In genomic region chr2:62554440-62554839, GRCh38 we compare ENCODE assay signal across 19 cellular contexts. TPM values are rescaled to one million over a fixed set of nuclear protein-coding genes. Genes with fewer than 3 reads are reported as not detected.
DNase-seq lines count a peak whose midpoint lies in the region; ATAC-seq, FAIRE-seq and TF ChIP-seq lines count a peak whose summit lies in the region.
"Had no signal": no experiment of that assay in that cellular context is flagged by ENCODE, and none has a peak within 500 bp of the region (broad histone marks: within the 10 kb centered on the region; RNA-seq: fewer than 3 reads in every experiment).

No MANE protein-coding gene starts in this region.

- TF ChIP-seq POLR2A in HepG2 (IDR thresholded peaks at IDR 0.05; ENCODE audit: insufficient read depth in 1 of 2, low read depth in 2 of 2, low read length in 2 of 2) = no peak
- no peak for TF ChIP-seq POLR2A in right lobe of liver (IDR thresholded peaks at IDR 0.05)
- TF ChIP-seq POLR2A in tibial nerve (IDR thresholded peaks at IDR 0.05) = no peak

- H3K79me2 ChIP-seq in HepG2 (ENCODE audit: insufficient read depth, low read length) = no peaks in the 10 kb centered on the region

- H4K20me1 ChIP-seq in HepG2 (ENCODE audit: insufficient read depth, low read length) = no peaks in the 10 kb centered on the region

- no peak for TF ChIP-seq EP300 in HepG2 (IDR thresholded peaks at IDR 0.05; ENCODE audit: low read depth in 2 of 2, low read length in 2 of 2)
- no peak for TF ChIP-seq EP300 in HepG2 (CRISPR knock-in tag; IDR thresholded peaks at IDR 0.05; ENCODE audit: borderline replicate concordance)
- peak; percentile 25 to 83 for TF ChIP-seq EP300 in tibial nerve (IDR thresholded peaks at IDR 0.05)

- POLR2A ChIA-PET in HepG2 (lab: Yijun Ruan, JAX) = interaction anchor here (0.8 kb wide), 1 partner anchor 14 kb away, joined by 3 read pairs; no protein-coding TSS in a partner anchor

- H3K4me3 Mint-ChIP-seq in stimulated activated effector memory CD8-positive, alpha-beta T cell treated with anti-CD3 and anti-CD28 coated beads, Interleukin-12 subunit alpha, Interleukin-12 subunit beta, amount 100 ng/mL, for 72 hours = no peak overlapping the region
- H3K4me3 Mint-ChIP-seq: CD4-positive, alpha-beta memory T cell had no signal

- no peaks in the 10 kb centered on the region for H3K9me3 ChIP-seq in HepG2 (ENCODE audit: low read length)
- no peaks in the 10 kb centered on the region for H3K9me3 ChIP-seq in right lobe of liver
- no peaks in the 10 kb centered on the region for H3K9me3 ChIP-seq in tibial nerve

- in situ Hi-C loops in HepG2 (cut with HindIII; ENCODE audit: extremely low pct_ligation_motif_present, low pct_unique_long_range_greater_than_20kb) (no loop called here), SK-MEL-5 (cut with HindIII; ENCODE audit: low pct_unique_long_range_greater_than_20kb, low sequenced_read_pairs) (no loop called here)

- no peak overlapping the region for H3K27ac Mint-ChIP-seq in stimulated activated effector memory CD8-positive, alpha-beta T cell treated with anti-CD3 and anti-CD28 coated beads, Interleukin-12 subunit alpha, Interleukin-12 subunit beta, amount 100 ng/mL, for 72 hours
- H3K27ac Mint-ChIP-seq: CD4-positive, alpha-beta memory T cell had no signal

- no TSS peak for BruUV-seq in HepG2 (replicated peaks; lab: Mats Ljungman, UMichigan)

- H3K27ac ChIP-seq in HepG2 (ENCODE audit: extremely low read length, insufficient read depth, low read length) (no peak overlapping the region), right lobe of liver (no peak overlapping the region), tibial nerve (peak overlapping the region; percentile 4 to 90 (median 48)), caudate nucleus (ENCODE audit: low read depth, low read length) (no peak overlapping the region)
- H3K27ac ChIP-seq: GM23248 had no signal

- peaks cover 39% of the 10 kb centered on the region for H3K4me1 ChIP-seq in HepG2 (ENCODE audit: insufficient read depth, low read length)
- no peaks in the 10 kb centered on the region for H3K4me1 ChIP-seq in right lobe of liver
- H3K4me1 ChIP-seq in tibial nerve = peaks cover 0 to 16% (median 7%) of the 10 kb centered on the region in 4 donors
- H3K4me1 ChIP-seq: Caco-2 had no signal

- H3K4me3 ChIP-seq in HepG2 (replicated peaks in 1 of 3; ENCODE audit: insufficient read depth in 1 of 3, low read depth in 2 of 3, low read length in 3 of 3) = no peak overlapping the region
- no peak overlapping the region for H3K4me3 ChIP-seq in right lobe of liver
- no peak overlapping the region for H3K4me3 ChIP-seq in tibial nerve
- H3K4me3 ChIP-seq: GM23248 had no signal

- no peaks in the 10 kb centered on the region for H3K4me1 Mint-ChIP-seq in stimulated activated effector memory CD8-positive, alpha-beta T cell treated with anti-CD3 and anti-CD28 coated beads, Interleukin-12 subunit alpha, Interleukin-12 subunit beta, amount 100 ng/mL, for 72 hours
- H3K4me1 Mint-ChIP-seq: CD4-positive, alpha-beta memory T cell had no signal

- no peak for FAIRE-seq in HepG2 (lab: Jason Lieb, UNC)
- FAIRE-seq: G401.6, GM12892, H1 had no signal

- H2AFZ ChIP-seq in HepG2 (ENCODE audit: low read length) = no peak overlapping the region
- H2AFZ ChIP-seq: GM23248 had no signal

- H3K36me3 ChIP-seq in HepG2 (replicated peaks in 1 of 2; ENCODE audit: control insufficient read depth in 1 of 2, insufficient read depth in 2 of 2, low read length in 2 of 2) = no peaks in the 10 kb centered on the region
- H3K36me3 ChIP-seq in right lobe of liver = no peaks in the 10 kb centered on the region
- no peaks in the 10 kb centered on the region for H3K36me3 ChIP-seq in tibial nerve

- intact Hi-C loops in HepG2 (cut with micrococcal nuclease; ENCODE audit: unreplicated experiment) (no loop called here), right lobe of liver (cut with DNase I) (no loop called here)

- CTCF ChIA-PET in HepG2 (lab: Yijun Ruan, JAX; ENCODE audit: low intra/inter-chr PET ratio, low total read pairs) = no interaction called here

- ATAC-seq in HepG2 (no peak), right lobe of liver (no peak)
- ATAC-seq in stimulated activated effector memory CD8-positive, alpha-beta T cell treated with anti-CD3 and anti-CD28 coated beads, Interleukin-12 subunit alpha, Interleukin-12 subunit beta, amount 100 ng/mL, for 72 hours = no peak

- peaks cover 3% of the 10 kb centered on the region for H3K9me3 Mint-ChIP-seq in stimulated activated effector memory CD8-positive, alpha-beta T cell treated with anti-CD3 and anti-CD28 coated beads, Interleukin-12 subunit alpha, Interleukin-12 subunit beta, amount 100 ng/mL, for 72 hours

- H3K27me3 ChIP-seq in HepG2 (ENCODE audit: control insufficient read depth in 1 of 2, insufficient read depth in 2 of 2, low read length in 2 of 2) (no peaks in the 10 kb centered on the region), right lobe of liver (no peaks in the 10 kb centered on the region), tibial nerve (no peaks in the 10 kb centered on the region)

- H3K36me3 Mint-ChIP-seq in stimulated activated effector memory CD8-positive, alpha-beta T cell treated with anti-CD3 and anti-CD28 coated beads, Interleukin-12 subunit alpha, Interleukin-12 subunit beta, amount 100 ng/mL, for 72 hours = no peaks in the 10 kb centered on the region
- H3K36me3 Mint-ChIP-seq: CD4-positive, alpha-beta memory T cell had no signal

- TF ChIP-seq RAD21 in HepG2 (CRISPR knock-in tag; IDR thresholded peaks at IDR 0.05) = no peak

- no peak overlapping the region for H3K9ac ChIP-seq in HepG2 (ENCODE audit: insufficient read depth, low read depth, low read length)
- H3K9ac ChIP-seq: GM23248 had no signal

- H3K4me2 ChIP-seq in HepG2 (ENCODE audit: low read depth, low read length) = no peak overlapping the region

- TF ChIP-seq CTCF in HepG2 (CRISPR knock-in tag; IDR thresholded peaks at IDR 0.05) (no peak), right lobe of liver (IDR thresholded peaks at IDR 0.05) (no peak), tibial nerve (IDR thresholded peaks at IDR 0.05) (no peak)

- no peak for DNase-seq in HepG2 (ENCODE audit: low spot score)
- DNase-seq in right lobe of liver = no peak
- DNase-seq in SK-MEL-5 (ENCODE audit: low read depth, low spot score) = peak; percentile 32
- peak; percentile 63 for DNase-seq in foreskin melanocyte
- no peak for DNase-seq in tibial nerve (ENCODE audit: low spot score in 2 of 2)
- DNase-seq in stimulated activated effector memory CD8-positive, alpha-beta T cell treated with anti-CD3 and anti-CD28 coated beads, Interleukin-12 subunit alpha, Interleukin-12 subunit beta, amount 100 ng/mL, for 72 hours (ENCODE audit: low spot score in 2 of 2) = no peak
- DNase-seq in caudate nucleus (lab: John Stamatoyannopoulos, UW) = no peak
- DNase-seq in NK-92 (lab: John Stamatoyannopoulos, UW; ENCODE audit: unreplicated experiment) = no peak
- DNase-seq: C1 segment of cervical spinal cord; Caco-2; CD4-positive, alpha-beta memory T cell; DMS153; DND-41; GM23248; H7; HCEC 1CT had no signal

TF ChIP-seq in HepG2, 621 proteins besides CTCF, POLR2A, EP300 and RAD21:
- TF ChIP-seq CREB1 (IDR thresholded peaks at IDR 0.05) = no peak
- 0 out of 2 replicates have a peak, but pooled peaks have one; percentile 31 for TF ChIP-seq CREB1 (CRISPR knock-in tag; IDR thresholded peaks at IDR 0.05)
- no peak for TF ChIP-seq GTF3A (CRISPR knock-in tag; conservative IDR thresholded peaks at IDR 0.05)
- TF ChIP-seq NFIC (IDR thresholded peaks at IDR 0.05; ENCODE audit: low read length) = 0 out of 2 replicates have a peak, but pooled peaks have one; percentile 19

RNA-seq across cellular contexts. Expression of gene TMEM17, which starts 48.4 kb away (rescaled TPM):
- total RNA-seq in HepG2 (2016; rRNA removed; fragmentation: Illumina TruSeq; extraction: Trizol) (0.22 and 0.28 TPM in 2 replicates), right lobe of liver (1 to 10 TPM in 1 of 6 experiments, under 1 TPM in 5; 0.40 to 1.2 (median 0.87) TPM), tibial nerve (1 to 10 TPM; 1.7 to 5.9 (median 3.2) TPM)
- total RNA-seq in HepG2 (2016; cell fraction: cytosol; rRNA removed; fragmentation: Illumina TruSeq; extraction: Trizol; ENCODE audit: low read depth) = 0.18 TPM in 1 of 2 replicates, not detected in the other
- total RNA-seq in HepG2 (2016; cell fraction: insoluble cytoplasmic fraction; rRNA removed; fragmentation: Illumina TruSeq; extraction: Trizol) = 0.07 and 0.30 TPM in 2 replicates
- total RNA-seq in HepG2 (2016; cell fraction: membrane; rRNA removed; fragmentation: Illumina TruSeq; extraction: Trizol) = 0.24 and 0.25 TPM in 2 replicates
- total RNA-seq in HepG2 (2016; cell fraction: nucleus; rRNA removed; fragmentation: Illumina TruSeq; extraction: Trizol) = 0.40 TPM in 1 of 2 replicates, not detected in the other
- 0.30 and 0.50 TPM in 2 replicates for polyA plus RNA-seq in HepG2 (2011; rRNA removed)
- 0.20 and 0.33 TPM in 2 replicates for polyA plus RNA-seq in HepG2 (2011; cell fraction: cytosol; rRNA removed)
- polyA plus RNA-seq in HepG2 (2011; cell fraction: nucleus; rRNA removed) = 0.11 and 0.16 TPM in 2 replicates
- 0.16 and 0.24 TPM in 2 replicates for polyA plus RNA-seq in HepG2 (2012)
- 0.19 and 0.25 TPM in 2 replicates for polyA plus RNA-seq in HepG2 (2016; cell fraction: cytosol; fragmentation: Illumina TruSeq; extraction: Trizol; ENCODE audit: low read depth)
- polyA plus RNA-seq in HepG2 (2016; cell fraction: insoluble cytoplasmic fraction; fragmentation: Illumina TruSeq; extraction: Trizol; ENCODE audit: low read depth) = 0.12 and 0.22 TPM in 2 replicates
- polyA plus RNA-seq in HepG2 (2016; cell fraction: membrane; fragmentation: Illumina TruSeq; extraction: Trizol; ENCODE audit: low read depth) = 0.35 and 0.46 TPM in 2 replicates
- 0.25 and 0.76 TPM in 2 replicates for polyA plus RNA-seq in HepG2 (2016; cell fraction: nucleus; fragmentation: Illumina TruSeq; extraction: Trizol; ENCODE audit: insufficient read depth, low read depth)
- 0.21 and 0.32 TPM in 2 replicates for polyA minus RNA-seq in HepG2 (2011; rRNA and poly(A)+ RNA removed; ENCODE audit: low replicate concordance)
- polyA minus RNA-seq in HepG2 (2011; cell fraction: cytosol; rRNA and poly(A)+ RNA removed) = 0.35 TPM in 1 of 2 replicates, not detected in the other
- polyA minus RNA-seq in HepG2 (2011; cell fraction: nucleus; rRNA and poly(A)+ RNA removed) = 0.25 and 0.52 TPM in 2 replicates
- total RNA-seq in SK-MEL-5 (2014; rRNA removed; shearing (Covaris generic)) = 8.0 and 9.3 TPM in 2 replicates
- polyA plus RNA-seq in SK-MEL-5 (2015; cell fraction: cytosol; rRNA removed) = 9.8 and 10.0 TPM in 2 replicates
- 8.0 and 9.7 TPM in 2 replicates for polyA plus RNA-seq in SK-MEL-5 (2015; cell fraction: nucleus; rRNA removed)
- total RNA-seq: CD4-positive, alpha-beta memory T cell had no signal
- polyA plus RNA-seq: CD4-positive, alpha-beta memory T cell had no signal

Comparison
In these comparisons a context has a peak if more than half of its experiments do, and no peak if none do; other contexts are left out.
1. DNase-seq: peak in SK-MEL-5 (single experiment) and foreskin melanocyte (single experiment); none in HepG2 (single experiment), right lobe of liver (0 of 3), tibial nerve (0 of 2), stimulated activated effector memory CD8-positive, alpha-beta T cell treated with anti-CD3 and anti-CD28 coated beads, Interleukin-12 subunit alpha, Interleukin-12 subunit beta, amount 100 ng/mL, for 72 hours (0 of 2), caudate nucleus (0 of 61) and NK-92 (single experiment).
2. H3K27ac ChIP-seq: peak in tibial nerve (4 of 4); none in HepG2 (single experiment), right lobe of liver (0 of 3) and caudate nucleus (single experiment).